In genomic region chr4:145248502-145248901, GRCh38 we compare ENCODE assay signal across 27 cellular contexts.
DNase-seq lines count a peak whose midpoint lies in the region; ATAC-seq, FAIRE-seq and TF ChIP-seq lines count a peak whose summit lies in the region.
"Had no signal": no experiment of that assay in that cellular context is flagged by ENCODE, and none has a peak within 500 bp of the region (broad histone marks: within the 10 kb centered on the region; RNA-seq: fewer than 3 reads in every experiment).

No MANE protein-coding gene starts in this region.

- H3K27me3 ChIP-seq in HepG2 (ENCODE audit: control insufficient read depth in 1 of 2, insufficient read depth in 2 of 2, low read length in 2 of 2) (peaks cover 0 to 13% of the 10 kb centered on the region in 2 experiments; a peak in 1 of 5 replicates), right lobe of liver (no peaks in the 10 kb centered on the region), breast epithelium (no peaks in the 10 kb centered on the region), vagina (no peaks in the 10 kb centered on the region)
- H3K27me3 ChIP-seq: BLaER1 had no signal

- POLR2A ChIA-PET in HepG2 (lab: Yijun Ruan, JAX): no interaction called here

- no TSS peak for BruUV-seq in HepG2 (replicated peaks; lab: Mats Ljungman, UMichigan)

- no peaks in the 10 kb centered on the region for H3K9me3 ChIP-seq in HepG2 (ENCODE audit: low read length)
- no peaks in the 10 kb centered on the region for H3K9me3 ChIP-seq in right lobe of liver
- no peaks in the 10 kb centered on the region for H3K9me3 ChIP-seq in SK-N-MC (ENCODE audit: low read depth, low read length)
- H3K9me3 ChIP-seq in breast epithelium: no peaks in the 10 kb centered on the region
- no peaks in the 10 kb centered on the region for H3K9me3 ChIP-seq in vagina
- H3K9me3 ChIP-seq: BE2C had no signal

- CTCF ChIA-PET in HepG2 (lab: Yijun Ruan, JAX; ENCODE audit: low intra/inter-chr PET ratio, low total read pairs): no interaction called here

- TF ChIP-seq POLR2A in HepG2 (IDR thresholded peaks at IDR 0.05; ENCODE audit: insufficient read depth in 1 of 2, low read depth in 2 of 2, low read length in 2 of 2) (no peak), right lobe of liver (IDR thresholded peaks at IDR 0.05) (no peak), breast epithelium (IDR thresholded peaks at IDR 0.05) (no peak), vagina (IDR thresholded peaks at IDR 0.05) (no peak)

- no peaks in the 10 kb centered on the region for H4K20me1 ChIP-seq in HepG2 (ENCODE audit: insufficient read depth, low read length)
- H4K20me1 ChIP-seq: BLaER1 had no signal

- no peaks in the 10 kb centered on the region for H3K4me1 ChIP-seq in HepG2 (ENCODE audit: insufficient read depth, low read length)
- no peaks in the 10 kb centered on the region for H3K4me1 ChIP-seq in right lobe of liver
- no peaks in the 10 kb centered on the region for H3K4me1 ChIP-seq in breast epithelium
- H3K4me1 ChIP-seq in vagina: no peaks in the 10 kb centered on the region
- H3K4me1 ChIP-seq: BE2C, BLaER1 had no signal

- TF ChIP-seq EP300 in HepG2 (IDR thresholded peaks at IDR 0.05; ENCODE audit: low read depth in 2 of 2, low read length in 2 of 2) (no peak), HepG2 (CRISPR knock-in tag; IDR thresholded peaks at IDR 0.05; ENCODE audit: borderline replicate concordance) (no peak)

- no peak for TF ChIP-seq RAD21 in HepG2 (CRISPR knock-in tag; IDR thresholded peaks at IDR 0.05)

- no peak overlapping the region for H2AFZ ChIP-seq in HepG2 (ENCODE audit: low read length)

- H3K4me2 ChIP-seq in HepG2 (ENCODE audit: low read depth, low read length): no peak overlapping the region
- H3K4me2 ChIP-seq: BLaER1 had no signal

- no peak overlapping the region for H3K27ac ChIP-seq in HepG2 (ENCODE audit: extremely low read length, insufficient read depth, low read length)
- no peak overlapping the region for H3K27ac ChIP-seq in right lobe of liver
- peak overlapping the region; percentile 90 for H3K27ac ChIP-seq in SK-N-MC
- peak overlapping the region; percentile 36 for H3K27ac ChIP-seq in caudate nucleus (ENCODE audit: low read depth, low read length)
- H3K27ac ChIP-seq in breast epithelium: no peak overlapping the region
- H3K27ac ChIP-seq in vagina: no peak overlapping the region
- H3K27ac ChIP-seq: 22Rv1, BLaER1 had no signal

- H3K4me3 ChIP-seq in HepG2 (replicated peaks in 1 of 3; ENCODE audit: insufficient read depth in 1 of 3, low read depth in 2 of 3, low read length in 3 of 3): no peak overlapping the region
- H3K4me3 ChIP-seq in right lobe of liver: no peak overlapping the region
- peak overlapping the region; percentile 30 for H3K4me3 ChIP-seq in SK-N-MC
- no peak overlapping the region for H3K4me3 ChIP-seq in breast epithelium
- no peak overlapping the region for H3K4me3 ChIP-seq in vagina
- H3K4me3 ChIP-seq: BLaER1, GM12878 had no signal

- in situ Hi-C loops in HepG2 (cut with HindIII; ENCODE audit: extremely low pct_ligation_motif_present, low pct_unique_long_range_greater_than_20kb): no loop called here

- ATAC-seq in HepG2 (no peak), right lobe of liver (no peak)
- ATAC-seq: GM12878 had no signal

- no peaks in the 10 kb centered on the region for H3K79me2 ChIP-seq in HepG2 (ENCODE audit: insufficient read depth, low read length)

- DNase-seq in HepG2 (ENCODE audit: low spot score) (no peak), right lobe of liver (no peak), SK-N-MC (ENCODE audit: low read depth, low spot score) (no peak), caudate nucleus (lab: John Stamatoyannopoulos, UW) (no peak), breast epithelium (ENCODE audit: low spot score in 2 of 2) (no peak), SIG-M5 treated with dmso at 0.1 percent for 504 hours (lab: John Stamatoyannopoulos, UW; ENCODE audit: unreplicated experiment) (no peak), vagina (ENCODE audit: extremely low spot score in 2 of 2) (no peak)
- DNase-seq: ACHN; BE2C; C1 segment of cervical spinal cord; CD4-positive, alpha-beta memory T cell; CD4-positive, CD25-positive, alpha-beta regulatory T cell; CD8-positive, alpha-beta memory T cell; COR-L47; DMS 273 treated with DMSO at 0.1 percent for 48 hours; DMS153; DMS53; DMS79; DND-41; EL; GDM1 had no signal

- WGBS in HepG2 (ENCODE audit: low lambda C conversion rate): 8% methylated on average over 1 of the region's 1 CpG
- WGBS in right lobe of liver (ENCODE audit: insufficient coverage, low coverage, low lambda C conversion rate, missing lambda C conversion rate): 68% methylated on average over 1 of the region's 1 CpG

- no peaks in the 10 kb centered on the region for H3K36me3 ChIP-seq in HepG2 (replicated peaks in 1 of 2; ENCODE audit: control insufficient read depth in 1 of 2, insufficient read depth in 2 of 2, low read length in 2 of 2)
- no peaks in the 10 kb centered on the region for H3K36me3 ChIP-seq in right lobe of liver
- no peaks in the 10 kb centered on the region for H3K36me3 ChIP-seq in SK-N-MC (ENCODE audit: insufficient read depth, low read length)
- H3K36me3 ChIP-seq in breast epithelium: no peaks in the 10 kb centered on the region
- no peaks in the 10 kb centered on the region for H3K36me3 ChIP-seq in vagina
- H3K36me3 ChIP-seq: BE2C, BLaER1 had no signal

- intact Hi-C loops in HepG2 (cut with micrococcal nuclease; ENCODE audit: unreplicated experiment): no loop called here
- intact Hi-C loops in right lobe of liver (cut with DNase I): no loop called here
- intact Hi-C loops in breast epithelium (cut with DNase I; ENCODE audit: low total_unique reads): no loop called here
- intact Hi-C loops in vagina (cut with DNase I): no loop called here

- no peak for TF ChIP-seq CTCF in HepG2 (CRISPR knock-in tag; IDR thresholded peaks at IDR 0.05)
- no peak for TF ChIP-seq CTCF in right lobe of liver (IDR thresholded peaks at IDR 0.05)
- no peak for TF ChIP-seq CTCF in breast epithelium (IDR thresholded peaks at IDR 0.05)
- TF ChIP-seq CTCF in vagina (IDR thresholded peaks at IDR 0.05): no peak

- FAIRE-seq in HepG2 (lab: Jason Lieb, UNC): no peak
- FAIRE-seq: GM12878, GM12892, GM18507, GM19239 had no signal

- H3K9ac ChIP-seq in HepG2 (ENCODE audit: insufficient read depth, low read depth, low read length): no peak overlapping the region
- peak overlapping the region; percentile 1 for H3K9ac ChIP-seq in SK-N-MC (ENCODE audit: insufficient read length)
- H3K9ac ChIP-seq: BLaER1 had no signal

TF ChIP-seq in HepG2, 621 proteins besides CTCF, POLR2A, EP300 and RAD21:
- TF ChIP-seq IRF9 (CRISPR knock-in tag; IDR thresholded peaks at IDR 0.05; ENCODE audit: borderline replicate concordance) (no peak), MAFF (IDR thresholded peaks at IDR 0.05; ENCODE audit: low read depth, low read length) (peak; percentile 89), ZNF660 (CRISPR knock-in tag; IDR thresholded peaks at IDR 0.05; ENCODE audit: borderline replicate concordance, low read depth) (no peak), MAFK (conservative IDR thresholded peaks at IDR 0.05 in 1 of 2, IDR thresholded peaks at IDR 0.05 in 1 of 2; ENCODE audit: low read length in 2 of 2) (peak; percentile 66 to 85; a peak in 3 of 4 replicates)

Comparison
In these comparisons a context has a peak if more than half of its experiments do, and no peak if none do; other contexts are left out.
1. H3K27ac ChIP-seq: peak in SK-N-MC (single experiment) and caudate nucleus (single experiment); none in HepG2 (single experiment), right lobe of liver (0 of 3), breast epithelium (0 of 2) and vagina (single experiment).